ENCODE assay signal across 16 cellular contexts in genomic region chr6:51675551-51676275, GRCh38.
A peak's percentile ranks its signal among the peaks of the same experiment; 100 is the strongest.
DNase-seq lines count a peak whose midpoint lies in the region; ATAC-seq, FAIRE-seq and TF ChIP-seq lines count a peak whose summit lies in the region.
"Had no signal": no experiment of that assay in that cellular context is flagged by ENCODE, and none has a peak within 500 bp of the region (broad histone marks: within the 10 kb centered on the region; RNA-seq: fewer than 3 reads in every experiment).

No MANE protein-coding gene starts in this region.

- TF ChIP-seq CTCF in 22Rv1 (IDR thresholded peaks at IDR 0.05): no peak
- TF ChIP-seq CTCF in SK-N-SH (IDR thresholded peaks at IDR 0.05): no peak
- TF ChIP-seq CTCF in HepG2 (CRISPR knock-in tag; IDR thresholded peaks at IDR 0.05): no peak
- TF ChIP-seq CTCF in OCI-LY7 (conservative IDR thresholded peaks at IDR 0.05; ENCODE audit: low read length): no peak

- TF ChIP-seq RAD21 in SK-N-SH (IDR thresholded peaks at IDR 0.05; ENCODE audit: low read length) (peak; percentile 35), HepG2 (CRISPR knock-in tag; IDR thresholded peaks at IDR 0.05) (no peak)

- peak; percentile 94 for ATAC-seq in HepG2
- ATAC-seq in HG03139 (IDR thresholded peaks at IDR 0.05; ENCODE audit: unreplicated experiment): no peak
- ATAC-seq: Panc1 had no signal

- no peaks in the 10 kb centered on the region for H3F3A ChIP-seq in SK-N-SH (replicated peaks; ENCODE audit: insufficient read depth)

- H3K79me2 ChIP-seq in SK-N-SH (ENCODE audit: insufficient read depth) (no peaks in the 10 kb centered on the region), HepG2 (ENCODE audit: insufficient read depth, low read length) (no peaks in the 10 kb centered on the region), OCI-LY7 (ENCODE audit: insufficient read depth, low read depth, low read length) (no peaks in the 10 kb centered on the region)

- H3K9me2 ChIP-seq in SK-N-SH (no peaks in the 10 kb centered on the region), OCI-LY7 (ENCODE audit: insufficient read depth, low read length) (no peaks in the 10 kb centered on the region)

- H3K27ac ChIP-seq in 22Rv1: peak overlapping the region; percentile 16; the same call in 1 of the 2 replicates
- H3K27ac ChIP-seq in SK-N-SH (ENCODE audit: low read depth in 2 of 2, low read length in 1 of 2): peak overlapping the region in 1 of 2 experiments; percentile 99; a peak in 2 of 4 replicates
- H3K27ac ChIP-seq in HepG2 (ENCODE audit: extremely low read length, insufficient read depth, low read length): no peak overlapping the region
- H3K27ac ChIP-seq in OCI-LY7 (ENCODE audit: low read depth, low read length, poor library complexity, severe bottlenecking): no peak overlapping the region

- TF ChIP-seq EP300 in SK-N-SH (IDR thresholded peaks at IDR 0.05; ENCODE audit: borderline replicate concordance in 1 of 2, low read depth in 1 of 2, low read length in 1 of 2) (peak in 1 of 2 experiments; percentile 99; a peak in 2 of 4 replicates), HepG2 (IDR thresholded peaks at IDR 0.05; ENCODE audit: low read depth in 2 of 2, low read length in 2 of 2) (peak in 1 of 2 experiments; percentile 39; a peak in 1 of 4 replicates), HepG2 (CRISPR knock-in tag; IDR thresholded peaks at IDR 0.05; ENCODE audit: borderline replicate concordance) (no peak)

- no peaks in the 10 kb centered on the region for H3K27me3 ChIP-seq in SK-N-SH (ENCODE audit: insufficient read depth)
- H3K27me3 ChIP-seq in HepG2 (ENCODE audit: control insufficient read depth in 1 of 2, insufficient read depth in 2 of 2, low read length in 2 of 2): no peaks in the 10 kb centered on the region
- H3K27me3 ChIP-seq: MG63 had no signal

- CTCF ChIA-PET in SK-N-SH (lab: Yijun Ruan, JAX) (interaction anchor here (0.9 to 2.2 kb wide), 9 partner anchors 26 to 335 kb away, joined by 3 to 8 read pairs (median 4); no protein-coding TSS in a partner anchor), HepG2 (lab: Yijun Ruan, JAX; ENCODE audit: low intra/inter-chr PET ratio, low total read pairs) (no interaction called here), OCI-LY7 (lab: Charles Lee; ENCODE audit: unreplicated experiment) (no interaction called here)

- FAIRE-seq in HepG2 (lab: Jason Lieb, UNC): no peak

- POLR2A ChIA-PET in SK-N-SH (lab: Yijun Ruan, JAX): interaction anchor here (0.6 to 2.3 kb wide), 11 partner anchors 97 to 856 kb away, joined by 3 to 14 read pairs (median 5); no protein-coding TSS in a partner anchor
- POLR2A ChIA-PET in HepG2 (lab: Yijun Ruan, JAX): no interaction called here
- POLR2A ChIA-PET in OCI-LY7 (lab: Charles Lee): no interaction called here

- H3K4me3 ChIP-seq in SK-N-SH (ENCODE audit: low read depth in 2 of 2, low read length in 1 of 2): no peak overlapping the region
- H3K4me3 ChIP-seq in HepG2 (replicated peaks in 1 of 3; ENCODE audit: insufficient read depth in 1 of 3, low read depth in 2 of 3, low read length in 3 of 3): 0 out of 6 replicates have a peak overlapping the region, but pooled peaks of 1 of the 3 experiments have one; percentile 9
- no peak overlapping the region for H3K4me3 ChIP-seq in OCI-LY7 (ENCODE audit: low read depth, low read length, poor library complexity, severe bottlenecking)
- H3K4me3 ChIP-seq: MG63 had no signal

- H3K4me2 ChIP-seq in SK-N-SH (no peak overlapping the region), HepG2 (ENCODE audit: low read depth, low read length) (peak overlapping the region; percentile 68), OCI-LY7 (ENCODE audit: low read length) (no peak overlapping the region)

- H3K9ac ChIP-seq in SK-N-SH (no peak overlapping the region), HepG2 (ENCODE audit: insufficient read depth, low read depth, low read length) (no peak overlapping the region)

- DNase-seq in DMS53 (lab: John Stamatoyannopoulos, UW) (peak; percentile 94), SK-N-SH (peak; percentile 60), HepG2 (ENCODE audit: low spot score) (peak; percentile 29), OCI-LY7 (ENCODE audit: low spot score) (no peak), NCI-H1436 treated with DMSO at 0.1 percent for 48 hours (lab: John Stamatoyannopoulos, UW) (no peak)
- DNase-seq: ACHN; CD4-positive, alpha-beta memory T cell; GOT3; MG63; NCI-H2081 treated with DMSO at 0.1 percent for 48 hours; NCI-H2227 treated with DMSO at 0.1 percent for 48 hours; NCI-H524 treated with DMSO at 0.1 percent for 48 hours; SIG-M5 had no signal

- in situ Hi-C loops in HepG2 (cut with HindIII; ENCODE audit: extremely low pct_ligation_motif_present, low pct_unique_long_range_greater_than_20kb): no loop called here

- intact Hi-C loops in HepG2 (cut with micrococcal nuclease; ENCODE audit: unreplicated experiment) (no loop called here), OCI-LY7 (cut with micrococcal nuclease; ENCODE audit: unreplicated experiment) (no loop called here)

- no peaks in the 10 kb centered on the region for H4K20me1 ChIP-seq in SK-N-SH (ENCODE audit: insufficient read depth)
- no peaks in the 10 kb centered on the region for H4K20me1 ChIP-seq in HepG2 (ENCODE audit: insufficient read depth, low read length)
- H4K20me1 ChIP-seq in OCI-LY7 (ENCODE audit: insufficient read depth, low read length): no peaks in the 10 kb centered on the region

- TF ChIP-seq POLR2A in HepG2 (IDR thresholded peaks at IDR 0.05; ENCODE audit: insufficient read depth in 1 of 2, low read depth in 2 of 2, low read length in 2 of 2): no peak

- BruUV-seq in HepG2 (replicated peaks; lab: Mats Ljungman, UMichigan): no TSS peak
- BruUV-seq in OCI-LY7 (replicated peaks; lab: Mats Ljungman, UMichigan): no TSS peak

- 7% methylated on average over 8 of the region's 8 CpGs for WGBS in SK-N-SH (ENCODE audit: low lambda C conversion rate)
- WGBS in HepG2 (ENCODE audit: low lambda C conversion rate): 3% methylated on average over 8 of the region's 8 CpGs

- peaks cover 0 to 47% of the 10 kb centered on the region in 2 experiments; a peak in 2 of 4 replicates for H3K4me1 ChIP-seq in SK-N-SH (ENCODE audit: control insufficient read depth in 1 of 2, insufficient read depth in 2 of 2, low read depth in 1 of 2, low read length in 1 of 2)
- peaks cover 18% of the 10 kb centered on the region for H3K4me1 ChIP-seq in HepG2 (ENCODE audit: insufficient read depth, low read length)
- H3K4me1 ChIP-seq in OCI-LY7 (ENCODE audit: insufficient read depth, low read length, poor library complexity, severe bottlenecking): no peaks in the 10 kb centered on the region

- H3K36me3 ChIP-seq in SK-N-SH (replicated peaks in 1 of 2; ENCODE audit: control insufficient read depth in 1 of 2, insufficient read depth in 2 of 2, low read length in 1 of 2) (no peaks in the 10 kb centered on the region), HepG2 (replicated peaks in 1 of 2; ENCODE audit: control insufficient read depth in 1 of 2, insufficient read depth in 2 of 2, low read length in 2 of 2) (no peaks in the 10 kb centered on the region), OCI-LY7 (ENCODE audit: insufficient read depth, low read length) (no peaks in the 10 kb centered on the region)
- H3K36me3 ChIP-seq: MG63 had no signal

- H2AFZ ChIP-seq in SK-N-SH (ENCODE audit: low read depth) (no peak overlapping the region), HepG2 (ENCODE audit: low read length) (no peak overlapping the region), OCI-LY7 (ENCODE audit: low read length) (no peak overlapping the region)

- no peaks in the 10 kb centered on the region for H3K9me3 ChIP-seq in SK-N-SH
- no peaks in the 10 kb centered on the region for H3K9me3 ChIP-seq in HepG2 (ENCODE audit: low read length)
- no peaks in the 10 kb centered on the region for H3K9me3 ChIP-seq in OCI-LY7 (ENCODE audit: low read length)
- H3K9me3 ChIP-seq: MG63 had no signal

TF ChIP-seq in SK-N-SH, 30 proteins besides CTCF, POLR2A, EP300 and RAD21 (continues in another document):
- TF ChIP-seq USF2 (IDR thresholded peaks at IDR 0.05; ENCODE audit: borderline replicate concordance, low read depth, low read length) (no peak), POLR2AphosphoS5 (IDR thresholded peaks at IDR 0.05; ENCODE audit: low read depth, low read length) (peak; percentile 72), TEAD4 (IDR thresholded peaks at IDR 0.05; ENCODE audit: borderline replicate concordance, insufficient read depth) (peak; percentile 17; the same call in 1 of the 2 replicates), RCOR1 (IDR thresholded peaks at IDR 0.05; ENCODE audit: low read length) (peak; percentile 91), TCF12 (IDR thresholded peaks at IDR 0.05) (peak; percentile 70), MAX (IDR thresholded peaks at IDR 0.05; ENCODE audit: low read depth) (no peak)

TF ChIP-seq in HepG2, 621 proteins besides CTCF, POLR2A, EP300 and RAD21 (continues in another document):
- TF ChIP-seq SYNCRIP (IDR thresholded peaks at IDR 0.05; ENCODE audit: insufficient read depth, low read depth, low read length) (no peak), MEF2D (CRISPR knock-in tag; IDR thresholded peaks at IDR 0.05) (no peak), REPIN1 (CRISPR knock-in tag; IDR thresholded peaks at IDR 0.05; ENCODE audit: borderline replicate concordance, low read depth) (0 out of 2 replicates have a peak, but pooled peaks have one; percentile 36), ZNF816 (CRISPR knock-in tag; IDR thresholded peaks at IDR 0.05; ENCODE audit: borderline replicate concordance) (no peak), KMT2A (CRISPR knock-in tag; IDR thresholded peaks at IDR 0.05) (no peak), POLR2AphosphoS5 (IDR thresholded peaks at IDR 0.05; ENCODE audit: low read depth, low read length) (peak; percentile 26; the same call in 1 of the 2 replicates), IKZF5 (CRISPR knock-in tag; IDR thresholded peaks at IDR 0.05) (0 out of 2 replicates have a peak, but pooled peaks have one; percentile 25), ELK4 (CRISPR knock-in tag; IDR thresholded peaks at IDR 0.05; ENCODE audit: borderline replicate concordance) (no peak)

Comparison
In these comparisons a context has a peak if more than half of its experiments do, and no peak if none do; other contexts are left out.
1. DNase-seq: peak in DMS53 (single experiment), SK-N-SH (single experiment) and HepG2 (single experiment); none in OCI-LY7 (single experiment) and NCI-H1436 treated with DMSO at 0.1 percent for 48 hours (single experiment).